In genomic region chr15:39583586-39584265, GRCh38 we compare ENCODE assay signal across 8 cellular contexts. TPM values are rescaled to one million over a fixed set of nuclear protein-coding genes. Genes with fewer than 3 reads are reported as not detected.
A peak's percentile ranks its signal among the peaks of the same experiment; 100 is the strongest.
DNase-seq lines count a peak whose midpoint lies in the region; ATAC-seq and TF ChIP-seq lines count a peak whose summit lies in the region.

No MANE protein-coding gene starts in this region.

- intact Hi-C loops in adrenal gland (cut with DNase I), result loop anchor here in 1 of 2 donors (5.0 to 10.0 kb wide), 4 partner anchors 269 to 766 kb away; no protein-coding TSS in a partner anchor
- intact Hi-C loops in lower lobe of right lung (cut with DNase I), result loop anchor here (10.0 kb wide), 1 partner anchor 409 kb away; no protein-coding TSS in a partner anchor

- TF ChIP-seq CTCF in adrenal gland (IDR thresholded peaks at IDR 0.05), result peak in 2 of 6 experiments; percentile 17 to 23
- TF ChIP-seq CTCF in lower lobe of right lung (IDR thresholded peaks at IDR 0.05), result peak; percentile 29

- H3K36me3 ChIP-seq in adrenal gland (replicated peaks in 1 of 2) (peaks cover 0 to 58% of the 10 kb centered on the region in 2 donors), lower lobe of right lung (peaks cover 67% of the 10 kb centered on the region)

- H3K9me3 ChIP-seq in adrenal gland (replicated peaks in 1 of 3) (no peaks in the 10 kb centered on the region), lower lobe of right lung (no peaks in the 10 kb centered on the region)

- H3K27ac ChIP-seq in adrenal gland (peak overlapping the region in 1 of 5 donors; percentile 88), lower lobe of right lung (no peak overlapping the region)

- H3K4me1 ChIP-seq in adrenal gland (replicated peaks in 1 of 2) (peaks cover 0 to 8% of the 10 kb centered on the region in 2 donors), lower lobe of right lung (peaks cover 54% of the 10 kb centered on the region)

- H3K27me3 ChIP-seq in adrenal gland (peaks cover 7% of the 10 kb centered on the region), lower lobe of right lung (ENCODE audit: low read depth) (no peaks in the 10 kb centered on the region)

- TF ChIP-seq POLR2A in adrenal gland (IDR thresholded peaks at IDR 0.05), result peak; percentile 31 to 68

- H3K4me3 ChIP-seq in adrenal gland (peak overlapping the region in 1 of 4 donors; percentile 45), lower lobe of right lung (peak overlapping the region; percentile 67)

- DNase-seq in 8988T, result peak; percentile 37
- DNase-seq in H4 (ENCODE audit: low spot score), result peak; percentile 55
- DNase-seq in adrenal gland, result peak in 1 of 7 donors; percentile 34
- DNase-seq in lower lobe of right lung, result no peak
- no peak for DNase-seq in OCI-M1 (lab: John Stamatoyannopoulos, UW)
- no peak for DNase-seq in activated CD4-positive, CD25-positive, alpha-beta regulatory T cell treated with anti-CD3 and anti-CD28 coated beads, Interleukin-2, amount 50 U/mL, for 72 hours

- WGBS in adrenal gland, 4 donors, result 71 to 88% (median 83%) methylated on average over 7 to 13 of the region's 13 CpGs

- ATAC-seq in lower lobe of right lung (no peak), GM18861 (IDR thresholded peaks at IDR 0.05; ENCODE audit: unreplicated experiment) (no peak), GM19467 (IDR thresholded peaks at IDR 0.05; ENCODE audit: unreplicated experiment) (no peak)

RNA-seq across cellular contexts. Expression of gene THBS1, which starts 2.8 kb away (rescaled TPM):
- 277 and 278 TPM in 2 replicates for total RNA-seq in H4 (2014; rRNA removed; shearing (Covaris generic))
- total RNA-seq in adrenal gland (100 to 1,000 TPM; 102 to 709 (median 441) TPM), lower lobe of right lung (226 TPM)
- polyA plus RNA-seq in adrenal gland, result 10 to 100 TPM; 33.9 to 62.7 (median 36.6) TPM

Comparison
In these comparisons a context has a peak if more than half of its experiments do, and no peak if none do; other contexts are left out.
1. DNase-seq: peak in 8988T (single experiment) and H4 (single experiment); none in lower lobe of right lung (single experiment), OCI-M1 (single experiment) and activated CD4-positive, CD25-positive, alpha-beta regulatory T cell treated with anti-CD3 and anti-CD28 coated beads, Interleukin-2, amount 50 U/mL, for 72 hours (single experiment).